8 cellular contexts compared by ENCODE assay signal in genomic region chr1:161071886-161072371, GRCh38. TPM values are rescaled to one million over a fixed set of nuclear protein-coding genes. Genes with fewer than 3 reads are reported as not detected.
A peak's percentile ranks its signal among the peaks of the same experiment; 100 is the strongest.
DNase-seq lines count a peak whose midpoint lies in the region; ATAC-seq, FAIRE-seq and TF ChIP-seq lines count a peak whose summit lies in the region.

No MANE protein-coding gene starts in this region.

- TF ChIP-seq CTCF in HL-60 (IDR thresholded peaks at IDR 0.05; ENCODE audit: insufficient read depth, low read length) = peak; percentile 77
- peak; percentile 86 to 91 (median 90) for TF ChIP-seq CTCF in K562 (IDR thresholded peaks at IDR 0.05 in 2 of 3, conservative IDR thresholded peaks at IDR 0.05 in 1 of 3; ENCODE audit: insufficient read depth in 2 of 3, low read depth in 1 of 3, low read length in 3 of 3)

- H4K20me1 ChIP-seq in K562 (replicated peaks; ENCODE audit: control insufficient read depth, insufficient read depth, low read length) = no peaks in the 10 kb centered on the region

- no peak overlapping the region for H3K27ac ChIP-seq in CD4-positive, alpha-beta memory T cell (ENCODE audit: low read depth, low read length)
- H3K27ac ChIP-seq in HL-60 (replicated peaks) = no peak overlapping the region; the same call in 1 of the 2 replicates
- H3K27ac ChIP-seq in K562 (ENCODE audit: extremely low read depth, low read depth, low read length) = no peak overlapping the region

- peak overlapping the region; percentile 81 for H2AFZ ChIP-seq in K562 (ENCODE audit: low read depth, low read length)

- no peak overlapping the region for H3K4me3 ChIP-seq in CD4-positive, alpha-beta memory T cell (ENCODE audit: low read length in 2 of 2)
- no peak overlapping the region for H3K4me3 ChIP-seq in HL-60 (replicated peaks; ENCODE audit: insufficient read depth, low read length)
- no peak overlapping the region for H3K4me3 ChIP-seq in K562

- no peak for TF ChIP-seq EP300 in K562 (IDR thresholded peaks at IDR 0.05; ENCODE audit: low read length)

- H3K36me3 ChIP-seq in CD4-positive, alpha-beta memory T cell (ENCODE audit: insufficient read depth, low read length) = no peaks in the 10 kb centered on the region
- no peaks in the 10 kb centered on the region for H3K36me3 ChIP-seq in K562 (ENCODE audit: control insufficient read depth, insufficient read depth, low read length)

- H3K4me3 Mint-ChIP-seq in CD4-positive, alpha-beta memory T cell = peak overlapping the region in 1 of 8 donors; percentile 17
- no peak overlapping the region for H3K4me3 Mint-ChIP-seq in stimulated activated naive CD8-positive, alpha-beta T cell treated with anti-CD3 and anti-CD28 coated beads, Interleukin-15, amount 100 ng/mL, for 72 hours

- H3K9me1 ChIP-seq in K562 (ENCODE audit: control insufficient read depth, insufficient read depth, low read length) = no peaks in the 10 kb centered on the region

- peak; percentile 77 for FAIRE-seq in K562 (lab: Jason Lieb, UNC)

- no peak for TF ChIP-seq POLR2A in K562 (conservative IDR thresholded peaks at IDR 0.05)

- H3K27me3 Mint-ChIP-seq in CD4-positive, alpha-beta memory T cell = no peaks in the 10 kb centered on the region
- no peaks in the 10 kb centered on the region for H3K27me3 Mint-ChIP-seq in stimulated activated naive CD8-positive, alpha-beta T cell treated with anti-CD3 and anti-CD28 coated beads, Interleukin-15, amount 100 ng/mL, for 72 hours

- POLR2A ChIA-PET in CD4-positive, alpha-beta memory T cell (lab: Charles Lee; ENCODE audit: partially characterized antibody) = interaction anchor here (1.0 to 10.9 kb wide), 4 partner anchors 12 to 235 kb away, joined by 3 to 602 read pairs (median 78); partner anchors contain the start of genes KLHDC9, TSTD1 and USF1
- POLR2A ChIA-PET in K562 (lab: Yijun Ruan, JAX) = no interaction called here

- intact Hi-C loops in CD4-positive, alpha-beta memory T cell (cut with micrococcal nuclease) = no loop called here
- intact Hi-C loops in K562 (cut with micrococcal nuclease) = loop anchor here (1.0 to 10.0 kb wide), 3 partner anchors 25 to 105 kb away; partner anchors contain the start of genes B4GALT3 and DEDD

- H3K79me2 ChIP-seq in K562 (ENCODE audit: control insufficient read depth, insufficient read depth, low read length) = no peaks in the 10 kb centered on the region

- peak; percentile 75 to 88 for TF ChIP-seq RAD21 in K562 (CRISPR knock-in tag; conservative IDR thresholded peaks at IDR 0.05 in 1 of 2, IDR thresholded peaks at IDR 0.05 in 1 of 2)

- no peak overlapping the region for H3K9ac ChIP-seq in K562 (ENCODE audit: insufficient read depth in 1 of 2, low read depth in 2 of 2, low read length in 2 of 2)

- in situ Hi-C loops in K562 (cut with MboI) = no loop called here

- DNase-seq in CD4-positive, alpha-beta memory T cell = peak in 4 of 5 donors; percentile 35 to 39 (median 37)
- DNase-seq in HL-60 (ENCODE audit: low read depth in 1 of 2, low spot score in 1 of 2) (peak; percentile 38 to 67), T follicular helper cell (ENCODE audit: low read depth) (peak; percentile 16), K562 (ENCODE audit: extremely low read depth in 1 of 4, low spot score in 3 of 4) (peak; percentile 77 to 80 (median 78)), kidney tubule cell (ENCODE audit: low spot score) (peak; percentile 54)
- DNase-seq in stimulated activated naive CD8-positive, alpha-beta T cell treated with anti-CD3 and anti-CD28 coated beads, Interleukin-15, amount 100 ng/mL, for 72 hours = peak; percentile 41 to 49

- no peak overlapping the region; the same call in 1 of the 2 replicates for H3K4me2 ChIP-seq in K562 (ENCODE audit: insufficient read depth, low read length)

- H3K4me1 ChIP-seq in CD4-positive, alpha-beta memory T cell (ENCODE audit: insufficient read depth, low read length) = peaks cover 30% of the 10 kb centered on the region
- peaks cover 22 to 23% of the 10 kb centered on the region in 2 experiments for H3K4me1 ChIP-seq in K562 (replicated peaks in 1 of 2; ENCODE audit: control insufficient read depth in 2 of 2, insufficient read depth in 2 of 2, low read length in 2 of 2)

- H3K9me3 Mint-ChIP-seq in CD4-positive, alpha-beta memory T cell = no peaks in the 10 kb centered on the region
- H3K9me3 Mint-ChIP-seq in stimulated activated naive CD8-positive, alpha-beta T cell treated with anti-CD3 and anti-CD28 coated beads, Interleukin-15, amount 100 ng/mL, for 72 hours = no peaks in the 10 kb centered on the region

- CTCF ChIA-PET in CD4-positive, alpha-beta memory T cell (lab: Charles Lee; ENCODE audit: partially characterized antibody) = interaction anchor here (1.4 to 10.1 kb wide), 7 partner anchors 13 to 310 kb away, joined by 3 to 171 read pairs (median 7); partner anchors contain the start of genes KLHDC9, TSTD1 and USF1
- CTCF ChIA-PET in K562 (lab: Yijun Ruan, JAX; ENCODE audit: low intra/inter-chr PET ratio) = interaction anchor here (0.6 to 1.9 kb wide), 6 partner anchors 65 to 986 kb away, joined by 3 to 15 read pairs (median 4); partner anchors contain the start of gene B4GALT3

- peaks cover 24 to 56% (median 33%) of the 10 kb centered on the region in 4 donors for H3K4me1 Mint-ChIP-seq in CD4-positive, alpha-beta memory T cell
- H3K4me1 Mint-ChIP-seq in stimulated activated naive CD8-positive, alpha-beta T cell treated with anti-CD3 and anti-CD28 coated beads, Interleukin-15, amount 100 ng/mL, for 72 hours = peaks cover 65% of the 10 kb centered on the region

- BruUV-seq in K562 (replicated peaks; lab: Mats Ljungman, UMichigan) = no TSS peak

- H3K9me3 ChIP-seq in CD4-positive, alpha-beta memory T cell (ENCODE audit: control insufficient read depth in 1 of 2, low read length in 2 of 2) = no peaks in the 10 kb centered on the region
- no peaks in the 10 kb centered on the region for H3K9me3 ChIP-seq in K562 (replicated peaks; ENCODE audit: control insufficient read depth, insufficient read depth, low read depth, low read length)

- no peaks in the 10 kb centered on the region for H3K27me3 ChIP-seq in CD4-positive, alpha-beta memory T cell (ENCODE audit: insufficient read depth, low read length)
- H3K27me3 ChIP-seq in HL-60 (ENCODE audit: insufficient read depth, poor library complexity, severe bottlenecking) (no peaks in the 10 kb centered on the region), K562 (ENCODE audit: control insufficient read depth in 2 of 2, insufficient read depth in 2 of 2, low read length in 2 of 2) (no peaks in the 10 kb centered on the region)

- peak; percentile 90 for ATAC-seq in K562
- no peak for ATAC-seq in stimulated activated naive CD8-positive, alpha-beta T cell treated with anti-CD3 and anti-CD28 coated beads, Interleukin-15, amount 100 ng/mL, for 72 hours
- no peak for ATAC-seq in HG03108 (IDR thresholded peaks at IDR 0.05; ENCODE audit: unreplicated experiment)
- no peak for ATAC-seq in HG03097 (IDR thresholded peaks at IDR 0.05; ENCODE audit: low FRiP score, unreplicated experiment)

- H3K27ac Mint-ChIP-seq in CD4-positive, alpha-beta memory T cell = peak overlapping the region in 6 of 7 donors; percentile 68 to 92 (median 72)
- H3K27ac Mint-ChIP-seq in stimulated activated naive CD8-positive, alpha-beta T cell treated with anti-CD3 and anti-CD28 coated beads, Interleukin-15, amount 100 ng/mL, for 72 hours = no peak overlapping the region

- WGBS in K562 (ENCODE audit: insufficient coverage, low coverage, missing lambda C conversion rate) = 20% methylated on average over 9 of the region's 9 CpGs

- H3K36me3 Mint-ChIP-seq in CD4-positive, alpha-beta memory T cell = peaks cover 17 to 19% of the 10 kb centered on the region in 2 donors

RNA-seq across cellular contexts. Expression of gene ARHGAP30, which starts 2.2 kb away (rescaled TPM):
- total RNA-seq in CD4-positive, alpha-beta memory T cell = 100 to 1,000 TPM; 222 to 226 TPM
- polyA plus RNA-seq in CD4-positive, alpha-beta memory T cell = 100 to 1,000 TPM in 1 of 2 donors, 10 to 100 TPM in 1; 63.4 to 213 TPM
- 0.12 and 0.28 TPM in 2 replicates for total RNA-seq in K562 (2011; cell fraction: chromatin; rRNA removed; ENCODE audit: low replicate concordance)
- 0.13 and 0.17 TPM in 2 replicates for total RNA-seq in K562 (2011; cell fraction: nucleolus; rRNA removed)
- 0.15 TPM in 1 of 2 replicates, not detected in the other for total RNA-seq in K562 (2011; cell fraction: nucleoplasm; rRNA removed)
- total RNA-seq in K562 (2014; rRNA removed) (0.04 and 0.73 TPM in 2 replicates), K562 (2014; rRNA removed; fragmentation: Illumina TruSeq; extraction: Trizol) (0.06 and 0.07 TPM in 2 replicates), K562 (2015; rRNA removed; fragmentation: Illumina TruSeq; extraction: Trizol) (0.04 and 0.07 TPM in 2 replicates), K562 (2021) (0.35 and 0.42 TPM in 2 replicates)
- polyA plus RNA-seq in K562 (2011; rRNA removed) (0.12 and 0.20 TPM in 2 replicates), K562 (2014; fragmentation: Illumina TruSeq; extraction: Trizol) (0.11 and 0.12 TPM in 2 replicates), K562 (2014; fragmentation: Nextera tagmentation; extraction: Ambion mirVana) (under 1 TPM; 0.01 to 0.03 TPM), K562 (2014; rRNA removed) (0.17 and 0.18 TPM in 2 replicates)
- 0.15 and 0.58 TPM in 2 replicates for polyA plus RNA-seq in K562 (2011; cell fraction: cytosol; rRNA removed)
- 0.10 and 0.28 TPM in 2 replicates for polyA plus RNA-seq in K562 (2011; cell fraction: nucleus; rRNA removed)
- 0.21 and 0.39 TPM in 2 replicates for polyA plus RNA-seq in K562 (2012)
- 0.09 and 0.14 TPM in 2 replicates for polyA minus RNA-seq in K562 (2011; rRNA and poly(A)+ RNA removed)
- polyA minus RNA-seq in K562 (2011; cell fraction: cytosol; rRNA and poly(A)+ RNA removed) = 0.19 TPM in 1 of 2 replicates, not detected in the other
- polyA minus RNA-seq in K562 (2011; cell fraction: nucleus; rRNA and poly(A)+ RNA removed) = not detected in 2 replicates

RNA-seq across cellular contexts. Expression of gene NECTIN4, which starts 17.4 kb away (rescaled TPM):
- not detected for total RNA-seq in CD4-positive, alpha-beta memory T cell
- polyA plus RNA-seq in CD4-positive, alpha-beta memory T cell = not detected
- total RNA-seq in K562 (2011; cell fraction: chromatin; rRNA removed; ENCODE audit: low replicate concordance) = 0.16 and 0.25 TPM in 2 replicates
- not detected in 2 replicates for total RNA-seq in K562 (2011; cell fraction: nucleolus; rRNA removed)
- total RNA-seq in K562 (2011; cell fraction: nucleoplasm; rRNA removed) = not detected in 2 replicates
- not detected in 2 replicates for total RNA-seq in K562 (2014; rRNA removed)
- total RNA-seq in K562 (2014; rRNA removed; fragmentation: Illumina TruSeq; extraction: Trizol) = not detected in 2 replicates
- total RNA-seq in K562 (2015; rRNA removed; fragmentation: Illumina TruSeq; extraction: Trizol) = not detected in 2 replicates
- 0.09 TPM in 1 of 2 replicates, not detected in the other for total RNA-seq in K562 (2021)
- polyA plus RNA-seq in K562 (2011; rRNA removed) = 0.01 TPM in 1 of 2 replicates, not detected in the other
- polyA plus RNA-seq in K562 (2011; cell fraction: cytosol; rRNA removed) = 0.01 and 0.13 TPM in 2 replicates
- 0.10 and 0.18 TPM in 2 replicates for polyA plus RNA-seq in K562 (2011; cell fraction: nucleus; rRNA removed)
- 0.07 and 0.12 TPM in 2 replicates for polyA plus RNA-seq in K562 (2012)
- not detected in 2 replicates for polyA plus RNA-seq in K562 (2014; fragmentation: Illumina TruSeq; extraction: Trizol)
- polyA plus RNA-seq in K562 (2014; fragmentation: Nextera tagmentation; extraction: Ambion mirVana) = not detected
- polyA plus RNA-seq in K562 (2014; rRNA removed) = 0.09 TPM in 1 of 2 replicates, not detected in the other
- not detected in 2 replicates for polyA minus RNA-seq in K562 (2011; rRNA and poly(A)+ RNA removed)
- polyA minus RNA-seq in K562 (2011; cell fraction: cytosol; rRNA and poly(A)+ RNA removed) = not detected in 2 replicates
- polyA minus RNA-seq in K562 (2011; cell fraction: nucleus; rRNA and poly(A)+ RNA removed) = 0.27 TPM in 1 of 2 replicates, not detected in the other

RNA-seq across cellular contexts. Expression of gene USF1, which starts 26.2 kb away (rescaled TPM):
- total RNA-seq in CD4-positive, alpha-beta memory T cell = 100 to 1,000 TPM; 101 to 102 TPM
- 1 to 10 TPM; 1.4 to 5.9 TPM for polyA plus RNA-seq in CD4-positive, alpha-beta memory T cell
- total RNA-seq in K562 (2011; cell fraction: chromatin; rRNA removed; ENCODE audit: low replicate concordance) = 56.3 and 125 TPM in 2 replicates
- 93.4 and 97.7 TPM in 2 replicates for total RNA-seq in K562 (2011; cell fraction: nucleolus; rRNA removed)
- 70.5 and 77.6 TPM in 2 replicates for total RNA-seq in K562 (2011; cell fraction: nucleoplasm; rRNA removed)
- total RNA-seq in K562 (2014; rRNA removed) (59.8 and 77.5 TPM in 2 replicates), K562 (2014; rRNA removed; fragmentation: Illumina TruSeq; extraction: Trizol) (43.1 and 52.9 TPM in 2 replicates), K562 (2015; rRNA removed; fragmentation: Illumina TruSeq; extraction: Trizol) (56.4 and 57.5 TPM in 2 replicates), K562 (2021) (50.6 and 51.1 TPM in 2 replicates)
- polyA plus RNA-seq in K562 (2011; rRNA removed) (52.8 and 54.2 TPM in 2 replicates), K562 (2014; fragmentation: Illumina TruSeq; extraction: Trizol) (53.1 and 57.5 TPM in 2 replicates), K562 (2014; fragmentation: Nextera tagmentation; extraction: Ambion mirVana) (10 to 100 TPM in 1 of 2 experiments, 1 to 10 TPM in 1; 7.4 to 46.3 TPM), K562 (2014; rRNA removed) (50.9 and 60.2 TPM in 2 replicates)
- 52.1 and 58.4 TPM in 2 replicates for polyA plus RNA-seq in K562 (2011; cell fraction: cytosol; rRNA removed)
- polyA plus RNA-seq in K562 (2011; cell fraction: nucleus; rRNA removed) = 205 and 262 TPM in 2 replicates
- polyA plus RNA-seq in K562 (2012) = 44.8 and 45.4 TPM in 2 replicates
- 67.4 and 82.4 TPM in 2 replicates for polyA minus RNA-seq in K562 (2011; rRNA and poly(A)+ RNA removed)
- polyA minus RNA-seq in K562 (2011; cell fraction: cytosol; rRNA and poly(A)+ RNA removed) = 31.4 and 33.5 TPM in 2 replicates
- 33.8 and 36.8 TPM in 2 replicates for polyA minus RNA-seq in K562 (2011; cell fraction: nucleus; rRNA and poly(A)+ RNA removed)

RNA-seq across cellular contexts. Expression of gene KLHDC9, which starts 26.2 kb away (rescaled TPM):
- total RNA-seq in CD4-positive, alpha-beta memory T cell = under 1 TPM; 0.52 to 0.53 TPM
- 1 to 10 TPM in 1 of 2 donors, under 1 TPM in 1; 0.68 to 2.4 TPM for polyA plus RNA-seq in CD4-positive, alpha-beta memory T cell
- not detected in 2 replicates for total RNA-seq in K562 (2011; cell fraction: chromatin; rRNA removed; ENCODE audit: low replicate concordance)
- not detected in 2 replicates for total RNA-seq in K562 (2011; cell fraction: nucleolus; rRNA removed)
- not detected in 2 replicates for total RNA-seq in K562 (2011; cell fraction: nucleoplasm; rRNA removed)
- total RNA-seq in K562 (2014; rRNA removed) = not detected in 2 replicates
- not detected in 2 replicates for total RNA-seq in K562 (2014; rRNA removed; fragmentation: Illumina TruSeq; extraction: Trizol)
- total RNA-seq in K562 (2015; rRNA removed; fragmentation: Illumina TruSeq; extraction: Trizol) = not detected in 2 replicates
- not detected in 2 replicates for total RNA-seq in K562 (2021)
- not detected in 2 replicates for polyA plus RNA-seq in K562 (2011; rRNA removed)
- polyA plus RNA-seq in K562 (2011; cell fraction: cytosol; rRNA removed) = not detected in 2 replicates
- not detected in 2 replicates for polyA plus RNA-seq in K562 (2011; cell fraction: nucleus; rRNA removed)
- polyA plus RNA-seq in K562 (2012) = not detected in 2 replicates
- not detected in 2 replicates for polyA plus RNA-seq in K562 (2014; fragmentation: Illumina TruSeq; extraction: Trizol)
- not detected for polyA plus RNA-seq in K562 (2014; fragmentation: Nextera tagmentation; extraction: Ambion mirVana)
- not detected in 2 replicates for polyA plus RNA-seq in K562 (2014; rRNA removed)
- not detected in 2 replicates for polyA minus RNA-seq in K562 (2011; rRNA and poly(A)+ RNA removed)
- not detected in 2 replicates for polyA minus RNA-seq in K562 (2011; cell fraction: cytosol; rRNA and poly(A)+ RNA removed)
- polyA minus RNA-seq in K562 (2011; cell fraction: nucleus; rRNA and poly(A)+ RNA removed) = not detected in 2 replicates

RNA-seq across cellular contexts. Expression of gene TSTD1, which starts 33.2 kb away (rescaled TPM):
- 10 to 100 TPM; 92.0 to 93.1 TPM for total RNA-seq in CD4-positive, alpha-beta memory T cell
- polyA plus RNA-seq in CD4-positive, alpha-beta memory T cell = 100 to 1,000 TPM; 264 to 411 TPM
- total RNA-seq in K562 (2011; cell fraction: chromatin; rRNA removed; ENCODE audit: low replicate concordance) = 1.5 and 4.4 TPM in 2 replicates
- total RNA-seq in K562 (2011; cell fraction: nucleolus; rRNA removed) = 2.0 and 3.0 TPM in 2 replicates
- 2.4 and 4.0 TPM in 2 replicates for total RNA-seq in K562 (2011; cell fraction: nucleoplasm; rRNA removed)
- total RNA-seq in K562 (2014; rRNA removed) (not detected in 2 replicates), K562 (2014; rRNA removed; fragmentation: Illumina TruSeq; extraction: Trizol) (not detected in 2 replicates), K562 (2015; rRNA removed; fragmentation: Illumina TruSeq; extraction: Trizol) (0.23 TPM in 1 of 2 replicates, not detected in the other), K562 (2021) (0.38 and 0.53 TPM in 2 replicates)
- polyA plus RNA-seq in K562 (2011; rRNA removed) (0.23 TPM in 1 of 2 replicates, not detected in the other), K562 (2014; fragmentation: Illumina TruSeq; extraction: Trizol) (not detected in 2 replicates), K562 (2014; fragmentation: Nextera tagmentation; extraction: Ambion mirVana) (not detected), K562 (2014; rRNA removed) (0.23 and 0.27 TPM in 2 replicates)
- polyA plus RNA-seq in K562 (2011; cell fraction: cytosol; rRNA removed) = not detected in 2 replicates
- polyA plus RNA-seq in K562 (2011; cell fraction: nucleus; rRNA removed) = 1.3 and 3.0 TPM in 2 replicates
- 0.26 and 0.84 TPM in 2 replicates for polyA plus RNA-seq in K562 (2012)
- polyA minus RNA-seq in K562 (2011; rRNA and poly(A)+ RNA removed) = 0.53 TPM in 1 of 2 replicates, not detected in the other
- not detected in 2 replicates for polyA minus RNA-seq in K562 (2011; cell fraction: cytosol; rRNA and poly(A)+ RNA removed)
- 0.81 and 1.1 TPM in 2 replicates for polyA minus RNA-seq in K562 (2011; cell fraction: nucleus; rRNA and poly(A)+ RNA removed)

Comparison
In these comparisons a context has a peak if more than half of its experiments do, and no peak if none do; other contexts are left out.
1. DNase-seq: peak in every context shown above with its lines; median percentile 78 in K562; 54 in kidney tubule cell; 52 in HL-60; 45 in stimulated activated naive CD8-positive, alpha-beta T cell treated with anti-CD3 and anti-CD28 coated beads, Interleukin-15, amount 100 ng/mL, for 72 hours; 37 in CD4-positive, alpha-beta memory T cell; 16 in T follicular helper cell.
2. H3K27ac Mint-ChIP-seq: peak in CD4-positive, alpha-beta memory T cell (6 of 7); none in stimulated activated naive CD8-positive, alpha-beta T cell treated with anti-CD3 and anti-CD28 coated beads, Interleukin-15, amount 100 ng/mL, for 72 hours (0 of 2).
3. RNA of gene ARHGAP30, which starts 2.2 kb away (total RNA-seq): 222 to 226 TPM in CD4-positive, alpha-beta memory T cell; 0.04 to 0.73 TPM in K562; every median in the first group is over 100 times any median in the second.